ENCODE assay signal across 8 cellular contexts in the genomic region with DNA sequence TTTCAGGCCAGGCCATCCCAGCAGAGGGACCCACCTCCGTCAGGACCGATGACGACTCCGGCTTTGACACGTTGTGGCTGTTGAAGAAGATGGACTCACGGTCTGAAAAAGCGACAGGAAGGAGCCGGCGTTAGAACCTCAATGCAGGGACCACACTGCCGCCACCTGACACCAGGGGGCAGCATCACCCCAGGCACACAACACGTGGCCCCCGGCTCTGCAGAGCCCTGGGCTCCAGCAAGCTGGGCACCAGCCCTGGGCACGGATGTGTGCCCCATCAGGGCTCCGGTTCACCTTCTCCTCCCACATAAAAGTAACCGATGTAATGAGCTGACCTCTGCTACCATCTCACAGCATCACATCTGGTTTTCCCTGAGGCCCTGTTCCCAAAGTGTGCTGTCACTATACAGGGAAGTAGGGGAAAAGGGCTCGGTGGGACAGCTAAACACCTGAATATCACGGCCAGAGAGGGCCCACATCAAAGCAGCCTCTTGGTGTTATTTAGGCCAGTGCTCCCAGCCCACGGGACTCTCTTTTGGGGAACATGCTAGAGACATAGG. TPM values are rescaled to one million over a fixed set of nuclear protein-coding genes. Genes with fewer than 3 reads are reported as not detected.
DNase-seq lines count a peak whose midpoint lies in the region; ATAC-seq and TF ChIP-seq lines count a peak whose summit lies in the region.

No MANE protein-coding gene starts in this region.

- TF ChIP-seq CTCF in LNCaP clone FGC (IDR thresholded peaks at IDR 0.05; ENCODE audit: control insufficient read depth, extremely low read depth, insufficient read depth) (peak; percentile 92), SU-DHL-6 (IDR thresholded peaks at IDR 0.05; ENCODE audit: insufficient read depth, low read length, poor library complexity, severe bottlenecking) (peak; percentile 79), psoas muscle (IDR thresholded peaks at IDR 0.05) (peak; percentile 96), uterus (IDR thresholded peaks at IDR 0.05) (peak; percentile 95 to 96 (median 95))

- H3K27ac ChIP-seq in SU-DHL-6 (ENCODE audit: low read depth, low read length) (no peak overlapping the region), psoas muscle (no peak overlapping the region), uterus (no peak overlapping the region)

- H3K27me3 Mint-ChIP-seq in activated naive CD8-positive, alpha-beta T cell treated with anti-CD3 and anti-CD28 coated beads, Interleukin-2, amount 10 ng/mL, durations not matched to agents 7 days and 5 days = no peaks in the 10 kb centered on the region

- H3K4me3 ChIP-seq in LNCaP clone FGC (ENCODE audit: low read depth, low read length) (no peak overlapping the region), SU-DHL-6 (ENCODE audit: insufficient read depth, low read length, poor library complexity, severe bottlenecking) (no peak overlapping the region), psoas muscle (no peak overlapping the region), uterus (no peak overlapping the region)

- no peaks in the 10 kb centered on the region for H3K79me2 ChIP-seq in SU-DHL-6 (ENCODE audit: insufficient read depth, low read length)

- H3K27ac Mint-ChIP-seq in activated naive CD8-positive, alpha-beta T cell treated with anti-CD3 and anti-CD28 coated beads, Interleukin-2, amount 10 ng/mL, durations not matched to agents 7 days and 5 days = peak overlapping the region; percentile 46

- peak overlapping the region; percentile 56 for H2AFZ ChIP-seq in SU-DHL-6 (ENCODE audit: low read depth, low read length, severe bottlenecking)

- H4K20me1 ChIP-seq in SU-DHL-6 (ENCODE audit: low read depth, low read length) = no peaks in the 10 kb centered on the region

- H3F3A ChIP-seq in SU-DHL-6 (ENCODE audit: insufficient read depth) = no peaks in the 10 kb centered on the region

- no peak overlapping the region for H3K4me2 ChIP-seq in SU-DHL-6 (ENCODE audit: low read depth, low read length, poor library complexity, severe bottlenecking)

- H3K36me3 Mint-ChIP-seq in activated naive CD8-positive, alpha-beta T cell treated with anti-CD3 and anti-CD28 coated beads, Interleukin-2, amount 10 ng/mL, durations not matched to agents 7 days and 5 days = peaks cover 7% of the 10 kb centered on the region

- H3K9ac ChIP-seq in SU-DHL-6 (ENCODE audit: low read length) = no peak overlapping the region

- intact Hi-C loops in cardiac septum (cut with DNase I) = loop anchor here (2.0 kb wide), 1 partner anchor 187 kb away; no protein-coding TSS in a partner anchor
- intact Hi-C loops in psoas muscle (cut with DNase I) = loop anchor here (1.0 to 5.0 kb wide), 2 partner anchors 185 to 187 kb away; no protein-coding TSS in a partner anchor
- intact Hi-C loops in uterus (cut with DNase I; ENCODE audit: low total_unique reads) = loop anchor here (5.0 kb wide), 1 partner anchor 185 kb away; no protein-coding TSS in a partner anchor

- POLR2A ChIA-PET in activated naive CD8-positive, alpha-beta T cell treated with anti-CD3 and anti-CD28 coated beads, Interleukin-2, amount 10 ng/mL, durations not matched to agents 7 days and 5 days (lab: Charles Lee) = interaction anchor here (1.6 kb wide), 1 partner anchor 163 kb away, joined by 6 read pairs; no protein-coding TSS in a partner anchor

- peaks cover 3% of the 10 kb centered on the region for H3K4me1 Mint-ChIP-seq in activated naive CD8-positive, alpha-beta T cell treated with anti-CD3 and anti-CD28 coated beads, Interleukin-2, amount 10 ng/mL, durations not matched to agents 7 days and 5 days

- DNase-seq in DMS114 treated with DMSO at 0.1 percent for 48 hours (lab: John Stamatoyannopoulos, UW; ENCODE audit: unreplicated experiment) = peak; percentile 38
- no peak for DNase-seq in LNCaP clone FGC (ENCODE audit: low read depth)
- peak; percentile 90 for DNase-seq in activated naive CD8-positive, alpha-beta T cell treated with anti-CD3 and anti-CD28 coated beads, Interleukin-2, amount 10 ng/mL, durations not matched to agents 7 days and 5 days
- DNase-seq in cardiac septum (ENCODE audit: low spot score) = peak; percentile 85
- DNase-seq in psoas muscle = peak; percentile 77 to 87
- DNase-seq in uterus = peak; percentile 75 to 78

- H3K4me3 Mint-ChIP-seq in activated naive CD8-positive, alpha-beta T cell treated with anti-CD3 and anti-CD28 coated beads, Interleukin-2, amount 10 ng/mL, durations not matched to agents 7 days and 5 days = no peak overlapping the region

- no peaks in the 10 kb centered on the region for H3K9me2 ChIP-seq in SU-DHL-6 (replicated peaks; ENCODE audit: insufficient read depth, low read length)

- no peaks in the 10 kb centered on the region for H3K36me3 ChIP-seq in SU-DHL-6 (ENCODE audit: low read length)
- H3K36me3 ChIP-seq in psoas muscle (ENCODE audit: insufficient read depth in 1 of 2, low read depth in 1 of 2) = peaks cover 0 to 30% of the 10 kb centered on the region in 2 donors
- no peaks in the 10 kb centered on the region for H3K36me3 ChIP-seq in uterus

- H3K4me1 ChIP-seq in psoas muscle (no peaks in the 10 kb centered on the region), uterus (no peaks in the 10 kb centered on the region)

- ATAC-seq in GM21737 (IDR thresholded peaks at IDR 0.05; ENCODE audit: unreplicated experiment) = peak; percentile 77
- ATAC-seq in activated naive CD8-positive, alpha-beta T cell treated with anti-CD3 and anti-CD28 coated beads, Interleukin-2, amount 10 ng/mL, durations not matched to agents 7 days and 5 days (ENCODE audit: low read depth) = peak; percentile 93
- peak; percentile 88 to 96 (median 92) for ATAC-seq in psoas muscle

- H3K9me3 Mint-ChIP-seq in activated naive CD8-positive, alpha-beta T cell treated with anti-CD3 and anti-CD28 coated beads, Interleukin-2, amount 10 ng/mL, durations not matched to agents 7 days and 5 days = no peaks in the 10 kb centered on the region

- WGBS in psoas muscle, 3 donors = 14 to 23% (median 17%) methylated on average over 18 of the region's 18 CpGs

- H3K27me3 ChIP-seq in SU-DHL-6 (ENCODE audit: low read length) (no peaks in the 10 kb centered on the region), psoas muscle (ENCODE audit: insufficient read depth in 3 of 3, low read length in 2 of 3) (no peaks in the 10 kb centered on the region), uterus (no peaks in the 10 kb centered on the region)

- TF ChIP-seq POLR2A in uterus (IDR thresholded peaks at IDR 0.05) = peak in 1 of 2 donors; percentile 23

- H3K9me3 ChIP-seq in SU-DHL-6 (ENCODE audit: insufficient read depth, low read length) = no peaks in the 10 kb centered on the region
- no peaks in the 10 kb centered on the region for H3K9me3 ChIP-seq in psoas muscle
- H3K9me3 ChIP-seq in uterus = no peaks in the 10 kb centered on the region

RNA-seq across cellular contexts. Expression of a gene that starts 29.0 kb away (rescaled TPM):
- not detected for total RNA-seq in activated naive CD8-positive, alpha-beta T cell treated with anti-CD3 and anti-CD28 coated beads, Interleukin-2, amount 10 ng/mL, durations not matched to agents 7 days and 5 days
- total RNA-seq in cardiac septum = not detected
- under 1 TPM in 1 of 4 donors, not detected in 3; 0.87 TPM for total RNA-seq in psoas muscle
- polyA plus RNA-seq in psoas muscle = under 1 TPM; 0.04 to 0.16 (median 0.14) TPM
- total RNA-seq in uterus = 1 to 10 TPM in 1 of 4 donors, not detected in 3; 1.0 TPM
